In the genomic region with DNA sequence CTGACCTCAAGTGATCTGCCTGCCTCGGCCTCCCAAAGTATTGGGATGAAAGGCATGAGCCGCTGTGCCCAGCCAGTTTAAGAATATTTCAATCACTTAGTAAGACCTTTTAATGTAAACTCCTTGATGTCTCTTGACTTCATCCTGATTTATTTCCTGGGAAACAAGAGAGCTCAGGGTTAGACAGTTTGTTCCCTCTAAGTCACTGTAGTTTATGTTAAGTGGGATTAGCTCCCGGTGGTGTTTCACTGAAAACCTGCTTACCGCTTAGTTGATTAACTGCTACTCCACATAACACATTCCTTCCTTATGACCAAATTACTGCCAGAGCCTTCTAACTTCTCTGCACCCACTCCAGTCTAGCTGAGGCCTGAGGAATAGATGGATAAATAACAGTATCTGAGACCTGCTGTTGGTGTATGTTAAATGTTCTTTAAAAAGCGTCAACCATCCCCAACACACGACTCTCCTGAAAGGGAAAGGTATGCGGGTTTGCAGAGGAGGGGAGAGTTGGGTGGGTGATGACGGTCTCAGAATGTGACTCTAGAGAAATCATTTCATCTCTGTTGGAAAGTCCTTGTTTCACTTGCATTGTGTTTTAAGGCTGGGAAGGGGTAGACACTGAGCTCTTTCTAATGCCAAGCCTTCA, we compare ENCODE assay signal across 9 cellular contexts. TPM values are rescaled to one million over a fixed set of nuclear protein-coding genes. Genes with fewer than 3 reads are reported as not detected.
DNase-seq lines count a peak whose midpoint lies in the region; ATAC-seq, FAIRE-seq and TF ChIP-seq lines count a peak whose summit lies in the region.
"Had no signal": no experiment of that assay in that cellular context is flagged by ENCODE, and none has a peak within 500 bp of the region (broad histone marks: within the 10 kb centered on the region; RNA-seq: fewer than 3 reads in every experiment).

No MANE protein-coding gene starts in this region.

- no peak for TF ChIP-seq POLR2A in endothelial cell of umbilical vein (IDR thresholded peaks at IDR 0.05; ENCODE audit: low read depth, low read length)

- H3K36me3 Mint-ChIP-seq in neural progenitor cell: peaks cover 3% of the 10 kb centered on the region

- peak; percentile 87 for DNase-seq in AG10803 (ENCODE audit: low read depth)
- peak; percentile 59 for DNase-seq in NCI-H460 (ENCODE audit: extremely low read depth, low read depth)
- DNase-seq in endothelial cell of umbilical vein (ENCODE audit: low read depth, low spot score): no peak
- DNase-seq in neural progenitor cell (ENCODE audit: low spot score): peak; percentile 58
- DNase-seq in Karpas-422: no peak
- DNase-seq: activated CD8-positive, alpha-beta memory T cell treated with anti-CD3 and anti-CD28 coated beads, Interleukin-2, amount 50 U/mL, for 48 hours had no signal

- H3K9me2 ChIP-seq in Karpas-422 (replicated peaks; ENCODE audit: insufficient read depth, low read length): no peaks in the 10 kb centered on the region

- no peaks in the 10 kb centered on the region for H3K27me3 ChIP-seq in endothelial cell of umbilical vein (ENCODE audit: control insufficient read depth in 2 of 2, insufficient read depth in 2 of 2, low read length in 2 of 2)
- no peaks in the 10 kb centered on the region for H3K27me3 ChIP-seq in neural progenitor cell
- H3K27me3 ChIP-seq in Karpas-422 (ENCODE audit: low read length): no peaks in the 10 kb centered on the region

- H3K27ac ChIP-seq in endothelial cell of umbilical vein (ENCODE audit: insufficient read depth, low read depth, low read length): peak overlapping the region; percentile 7
- H3K27ac ChIP-seq in neural progenitor cell: peak overlapping the region; percentile 11
- H3K27ac ChIP-seq in Karpas-422 (ENCODE audit: low read length): no peak overlapping the region

- H3K4me1 Mint-ChIP-seq in neural progenitor cell: peaks cover 58% of the 10 kb centered on the region

- no peak overlapping the region for H2AFZ ChIP-seq in endothelial cell of umbilical vein (ENCODE audit: low read depth, low read length)
- H2AFZ ChIP-seq in neural progenitor cell (replicated peaks): no peak overlapping the region
- no peak overlapping the region for H2AFZ ChIP-seq in Karpas-422 (ENCODE audit: low read length)

- H3K27ac Mint-ChIP-seq in neural progenitor cell: peak overlapping the region; percentile 93

- H3K4me3 ChIP-seq in AG10803 (ENCODE audit: low read length): no peak overlapping the region
- no peak overlapping the region for H3K4me3 ChIP-seq in endothelial cell of umbilical vein (replicated peaks in 1 of 3; ENCODE audit: insufficient read depth in 1 of 3, low read depth in 1 of 3, low read length in 3 of 3)
- no peak overlapping the region for H3K4me3 ChIP-seq in neural progenitor cell
- H3K4me3 ChIP-seq in Karpas-422 (ENCODE audit: low read length): no peak overlapping the region

- dilution Hi-C loops in endothelial cell of umbilical vein (cut with MboI; ENCODE audit: extremely low pct_ligation_motif_present, low sequenced_read_pairs): no loop called here

- peaks cover 27% of the 10 kb centered on the region for H3F3A ChIP-seq in neural progenitor cell (ENCODE audit: low read depth)

- H3K36me3 ChIP-seq in endothelial cell of umbilical vein (ENCODE audit: control insufficient read depth in 2 of 2, extremely low read depth in 1 of 2, insufficient read depth in 2 of 2, low read length in 2 of 2): peaks cover 2 to 3% of the 10 kb centered on the region in 2 experiments
- H3K36me3 ChIP-seq in neural progenitor cell: no peaks in the 10 kb centered on the region
- no peaks in the 10 kb centered on the region for H3K36me3 ChIP-seq in Karpas-422 (ENCODE audit: insufficient read depth, low read length)

- no peaks in the 10 kb centered on the region for H3K9me1 ChIP-seq in endothelial cell of umbilical vein (replicated peaks; ENCODE audit: control insufficient read depth, extremely low read depth, insufficient read depth, low read length)

- ATAC-seq in GM21786 (IDR thresholded peaks at IDR 0.05; ENCODE audit: unreplicated experiment) (no peak), GM21515 (IDR thresholded peaks at IDR 0.05; ENCODE audit: unreplicated experiment) (no peak), GM19328 (IDR thresholded peaks at IDR 0.05; ENCODE audit: unreplicated experiment) (no peak)

- H4K20me1 ChIP-seq in endothelial cell of umbilical vein (replicated peaks; ENCODE audit: control insufficient read depth, extremely low read depth, insufficient read depth, low read length): no peaks in the 10 kb centered on the region
- H4K20me1 ChIP-seq in neural progenitor cell (ENCODE audit: low read depth): peaks cover 13% of the 10 kb centered on the region
- no peaks in the 10 kb centered on the region for H4K20me1 ChIP-seq in Karpas-422 (ENCODE audit: insufficient read depth, low read depth, low read length)

- POLR2A ChIA-PET in endothelial cell of umbilical vein (lab: Charles Lee): interaction anchor here (0.6 kb wide), 1 partner anchor 70 kb away, joined by 3 read pairs; no protein-coding TSS in a partner anchor

- H3K79me2 ChIP-seq in endothelial cell of umbilical vein (ENCODE audit: control insufficient read depth, insufficient read depth, low read length) (peaks cover 71% of the 10 kb centered on the region), neural progenitor cell (ENCODE audit: low read depth) (peaks cover 28% of the 10 kb centered on the region), Karpas-422 (ENCODE audit: low read length) (no peaks in the 10 kb centered on the region)

- no peak for FAIRE-seq in endothelial cell of umbilical vein (lab: Jason Lieb, UNC)

- H3K9me3 ChIP-seq in endothelial cell of umbilical vein (replicated peaks; ENCODE audit: control insufficient read depth, insufficient read depth, low read length) (no peaks in the 10 kb centered on the region), neural progenitor cell (ENCODE audit: low read depth) (no peaks in the 10 kb centered on the region), Karpas-422 (ENCODE audit: low read length) (no peaks in the 10 kb centered on the region)

- no TSS peak for BruUV-seq in endothelial cell of umbilical vein (replicated peaks; lab: Mats Ljungman, UMichigan)

- CTCF ChIA-PET in endothelial cell of umbilical vein (lab: Charles Lee): interaction anchor here (0.9 to 2.1 kb wide), 6 partner anchors 10 to 49 kb away, joined by 3 to 5 read pairs (median 3); a partner anchor contains a TSS

- H3K4me2 ChIP-seq in endothelial cell of umbilical vein (ENCODE audit: insufficient read depth, low read length): no peak overlapping the region
- H3K4me2 ChIP-seq in neural progenitor cell: peak overlapping the region; percentile 45
- H3K4me2 ChIP-seq in Karpas-422 (ENCODE audit: low read depth, low read length, poor library complexity, severe bottlenecking): no peak overlapping the region

- no peaks in the 10 kb centered on the region for H3K27me3 Mint-ChIP-seq in neural progenitor cell (ENCODE audit: insufficient read depth, low read depth)

- H3K4me3 Mint-ChIP-seq in neural progenitor cell: peak overlapping the region; percentile 13

- H3K9me3 Mint-ChIP-seq in neural progenitor cell: no peaks in the 10 kb centered on the region

- H3K4me1 ChIP-seq in endothelial cell of umbilical vein (ENCODE audit: control insufficient read depth, extremely low read depth, insufficient read depth, low read length) (peaks cover 3% of the 10 kb centered on the region), neural progenitor cell (peaks cover 33% of the 10 kb centered on the region), Karpas-422 (ENCODE audit: low read length) (no peaks in the 10 kb centered on the region)

- no peak for TF ChIP-seq CTCF in AG10803 (conservative IDR thresholded peaks at IDR 0.05; ENCODE audit: low read length)
- no peak for TF ChIP-seq CTCF in endothelial cell of umbilical vein (IDR thresholded peaks at IDR 0.05; ENCODE audit: extremely low read depth in 1 of 2, insufficient read depth in 1 of 2, low read depth in 1 of 2, low read length in 2 of 2)
- TF ChIP-seq CTCF in neural progenitor cell (IDR thresholded peaks at IDR 0.05): no peak

- intact Hi-C loops in endothelial cell of umbilical vein (cut with micrococcal nuclease): no loop called here

- H3K9ac ChIP-seq in endothelial cell of umbilical vein (replicated peaks; ENCODE audit: extremely low read depth, insufficient read depth, low read length) (no peak overlapping the region), neural progenitor cell (no peak overlapping the region), Karpas-422 (ENCODE audit: low read length) (no peak overlapping the region)

TF ChIP-seq in endothelial cell of umbilical vein, 7 proteins besides CTCF, POLR2A, EP300 and RAD21:
- TF ChIP-seq FOS (IDR thresholded peaks at IDR 0.05; ENCODE audit: borderline replicate concordance, insufficient read depth, low read length) (no peak), EZH2 (IDR thresholded peaks at IDR 0.05; ENCODE audit: borderline replicate concordance, low read depth, low read length, severe bottlenecking) (no peak), JUN (IDR thresholded peaks at IDR 0.05; ENCODE audit: borderline replicate concordance, insufficient read depth, insufficient read length, low read depth) (no peak), GATA2 (IDR thresholded peaks at IDR 0.05; ENCODE audit: insufficient read depth, insufficient read length, low read depth, low read length) (no peak), MYC (IDR thresholded peaks at IDR 0.05; ENCODE audit: low read depth, low read length) (no peak), POLR2AphosphoS5 (IDR thresholded peaks at IDR 0.05; ENCODE audit: insufficient read depth, low read depth, low read length) (no peak)
- TF ChIP-seq, protein P1, sequence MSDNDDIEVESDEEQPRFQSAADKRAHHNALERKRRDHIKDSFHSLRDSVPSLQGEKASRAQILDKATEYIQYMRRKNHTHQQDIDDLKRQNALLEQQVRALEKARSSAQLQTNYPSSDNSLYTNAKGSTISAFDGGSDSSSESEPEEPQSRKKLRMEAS (IDR thresholded peaks at IDR 0.05; ENCODE audit: insufficient read depth, insufficient read length): no peak

RNA-seq across cellular contexts. Expression of a gene that starts 48.7 kb away (rescaled TPM):
- 18.2 and 20.1 TPM in 2 replicates for total RNA-seq in NCI-H460 (2014; rRNA removed; shearing (Covaris generic))
- polyA plus RNA-seq in NCI-H460 (2014; cell fraction: nucleus; rRNA removed): 6.3 and 8.0 TPM in 2 replicates
- total RNA-seq in endothelial cell of umbilical vein (89.5 and 93.4 TPM in 2 replicates), neural progenitor cell (ENCODE audit: low replicate concordance) (9.9 and 10.7 TPM in 2 replicates)
- polyA plus RNA-seq in endothelial cell of umbilical vein: 29.6 and 32.1 TPM in 2 replicates
- 33.1 and 33.4 TPM in 2 replicates for polyA plus RNA-seq in endothelial cell of umbilical vein (2011; cell fraction: cytosol; rRNA removed)
- 36.1 and 37.2 TPM in 2 replicates for polyA plus RNA-seq in endothelial cell of umbilical vein (2011; cell fraction: nucleus; rRNA removed)
- 26.6 and 30.7 TPM in 2 replicates for polyA plus RNA-seq in endothelial cell of umbilical vein (2012)
- polyA minus RNA-seq in endothelial cell of umbilical vein: 79.8 and 96.8 TPM in 2 replicates
- polyA minus RNA-seq in endothelial cell of umbilical vein (2011; cell fraction: cytosol; rRNA and poly(A)+ RNA removed): 14.5 TPM
- polyA minus RNA-seq in endothelial cell of umbilical vein (2011; cell fraction: nucleus; rRNA and poly(A)+ RNA removed): 110 and 141 TPM in 2 replicates
- total RNA-seq in Karpas-422 (2014; rRNA removed; shearing (Covaris generic); ENCODE audit: low replicate concordance): not detected in 2 replicates

Comparison
In these comparisons a context has a peak if more than half of its experiments do, and no peak if none do; other contexts are left out.
1. DNase-seq: peak in AG10803 (single experiment), NCI-H460 (single experiment) and neural progenitor cell (single experiment); none in endothelial cell of umbilical vein (single experiment) and Karpas-422 (single experiment).
2. RNA of a gene that starts 48.7 kb away (total RNA-seq): 89.5 to 93.4 TPM in endothelial cell of umbilical vein, 18.2 to 20.1 TPM in NCI-H460 and 9.9 to 10.7 TPM in neural progenitor cell; not detected in Karpas-422; every median in the first group is over 10 times any median in the second.